In the genomic region with DNA sequence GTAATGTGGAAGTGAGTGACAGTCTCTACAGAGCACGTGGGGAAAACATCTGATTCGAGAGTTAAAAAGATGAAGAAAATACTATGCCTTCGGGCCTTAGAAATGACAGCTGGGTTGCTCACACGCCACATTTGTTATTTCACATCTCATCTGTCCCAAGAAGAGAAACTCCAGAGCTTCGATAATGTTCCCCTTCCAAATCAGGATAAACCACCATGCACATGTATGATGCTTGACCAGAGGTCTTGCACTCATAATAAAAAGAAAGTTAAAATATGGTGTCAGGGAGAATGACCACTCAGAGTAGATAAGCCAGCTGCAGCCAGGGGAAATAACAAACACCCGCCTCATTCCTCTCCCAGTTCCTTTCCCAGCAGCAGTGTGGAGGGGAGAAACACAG, we compare ENCODE assay signal across 20 cellular contexts.
A peak's percentile ranks its signal among the peaks of the same experiment; 100 is the strongest.
DNase-seq lines count a peak whose midpoint lies in the region; ATAC-seq and TF ChIP-seq lines count a peak whose summit lies in the region.
"Had no signal": no experiment of that assay in that cellular context is flagged by ENCODE, and none has a peak within 500 bp of the region (broad histone marks: within the 10 kb centered on the region; RNA-seq: fewer than 3 reads in every experiment).

No MANE protein-coding gene starts in this region.

- ATAC-seq in stimulated activated effector memory CD8-positive, alpha-beta T cell treated with anti-CD3 and anti-CD28 coated beads, Interleukin-12 subunit alpha, Interleukin-12 subunit beta, amount 100 ng/mL, for 72 hours = no peak
- ATAC-seq in GM18498 (IDR thresholded peaks at IDR 0.05; ENCODE audit: unreplicated experiment) (no peak), HG02759 (IDR thresholded peaks at IDR 0.05; ENCODE audit: unreplicated experiment) (no peak)
- ATAC-seq: esophagus mucosa, gastroesophageal sphincter, Right ventricle myocardium inferior had no signal

- H3K36me3 Mint-ChIP-seq in stimulated activated effector memory CD8-positive, alpha-beta T cell treated with anti-CD3 and anti-CD28 coated beads, Interleukin-12 subunit alpha, Interleukin-12 subunit beta, amount 100 ng/mL, for 72 hours = peaks cover 13% of the 10 kb centered on the region

- H2AFZ ChIP-seq in SU-DHL-6 (ENCODE audit: low read depth, low read length, severe bottlenecking) = no peak overlapping the region

- H3K9ac ChIP-seq in SU-DHL-6 (ENCODE audit: low read length) = no peak overlapping the region

- peaks cover 34% of the 10 kb centered on the region for H3F3A ChIP-seq in DOHH2 (ENCODE audit: control insufficient read depth, insufficient read depth)
- peaks cover 53% of the 10 kb centered on the region for H3F3A ChIP-seq in SU-DHL-6 (ENCODE audit: insufficient read depth)

- H3K27me3 ChIP-seq in DOHH2 (ENCODE audit: control insufficient read depth, low read length) (no peaks in the 10 kb centered on the region), SU-DHL-6 (ENCODE audit: low read length) (no peaks in the 10 kb centered on the region)
- H3K27me3 ChIP-seq: gastroesophageal sphincter, tibial artery had no signal

- H3K4me2 ChIP-seq in DOHH2 (ENCODE audit: low read length) (peak overlapping the region; percentile 98), SU-DHL-6 (ENCODE audit: low read depth, low read length, poor library complexity, severe bottlenecking) (peak overlapping the region; percentile 98)

- peak; percentile 38 for DNase-seq in foreskin melanocyte
- DNase-seq in stimulated activated effector memory CD8-positive, alpha-beta T cell treated with anti-CD3 and anti-CD28 coated beads, Interleukin-12 subunit alpha, Interleukin-12 subunit beta, amount 100 ng/mL, for 72 hours (ENCODE audit: low spot score in 2 of 2) = no peak
- DNase-seq in NCI-H128 (lab: John Stamatoyannopoulos, UW; ENCODE audit: unreplicated experiment) = no peak
- DNase-seq: activated CD8-positive, alpha-beta memory T cell treated with anti-CD3 and anti-CD28 coated beads, Interleukin-2, amount 50 U/mL, for 4 hours; activated effector memory CD4-positive, alpha-beta T cell treated with anti-CD3 and anti-CD28 coated beads, Interleukin-2, amount 50 U/mL, for 16 hours; COR-L47; HCEC 1CT; mammary epithelial cell; NCI-H1417; NCI-H524 treated with DMSO at 0.1 percent for 48 hours; posterior cingulate gyrus; stimulated activated naive CD4-positive, alpha-beta T cell; tibial artery had no signal

- no peaks in the 10 kb centered on the region for H3K9me2 ChIP-seq in DOHH2 (replicated peaks; ENCODE audit: control insufficient read depth, low read length)
- no peaks in the 10 kb centered on the region for H3K9me2 ChIP-seq in SU-DHL-6 (replicated peaks; ENCODE audit: insufficient read depth, low read length)

- H3K4me3 Mint-ChIP-seq in stimulated activated effector memory CD8-positive, alpha-beta T cell treated with anti-CD3 and anti-CD28 coated beads, Interleukin-12 subunit alpha, Interleukin-12 subunit beta, amount 100 ng/mL, for 72 hours = no peak overlapping the region

- no peaks in the 10 kb centered on the region for H3K9me3 ChIP-seq in DOHH2 (ENCODE audit: control insufficient read depth, insufficient read depth, low read length)
- H3K9me3 ChIP-seq in SU-DHL-6 (ENCODE audit: insufficient read depth, low read length) = no peaks in the 10 kb centered on the region
- H3K9me3 ChIP-seq: gastroesophageal sphincter, tibial artery had no signal

- no peaks in the 10 kb centered on the region for H3K9me3 Mint-ChIP-seq in stimulated activated effector memory CD8-positive, alpha-beta T cell treated with anti-CD3 and anti-CD28 coated beads, Interleukin-12 subunit alpha, Interleukin-12 subunit beta, amount 100 ng/mL, for 72 hours

- H3K27ac ChIP-seq in DOHH2 (ENCODE audit: low read depth, low read length) (no peak overlapping the region), SU-DHL-6 (ENCODE audit: low read depth, low read length) (no peak overlapping the region)
- H3K27ac ChIP-seq: gastroesophageal sphincter, tibial artery had no signal

- H3K79me2 ChIP-seq in DOHH2 (ENCODE audit: control insufficient read depth, low read length) (peaks cover 50% of the 10 kb centered on the region), SU-DHL-6 (ENCODE audit: insufficient read depth, low read length) (peaks cover 49% of the 10 kb centered on the region)

- peak overlapping the region; percentile 74; the same call in 1 of the 2 replicates for H3K4me3 ChIP-seq in DOHH2 (ENCODE audit: low read length)
- no peak overlapping the region for H3K4me3 ChIP-seq in SU-DHL-6 (ENCODE audit: insufficient read depth, low read length, poor library complexity, severe bottlenecking)
- H3K4me3 ChIP-seq: gastroesophageal sphincter, tibial artery had no signal

- H3K36me3 ChIP-seq in DOHH2 (ENCODE audit: control insufficient read depth, low read length) (peaks cover 54% of the 10 kb centered on the region), SU-DHL-6 (ENCODE audit: low read length) (0 out of 2 replicates have a peak, but pooled peaks cover 2% of the 10 kb centered on the region)

- peaks cover 52% of the 10 kb centered on the region for H3K4me1 Mint-ChIP-seq in stimulated activated effector memory CD8-positive, alpha-beta T cell treated with anti-CD3 and anti-CD28 coated beads, Interleukin-12 subunit alpha, Interleukin-12 subunit beta, amount 100 ng/mL, for 72 hours

- TF ChIP-seq CTCF in DOHH2 (IDR thresholded peaks at IDR 0.05; ENCODE audit: low read depth, low read length, poor library complexity, severe bottlenecking) (no peak), SU-DHL-6 (IDR thresholded peaks at IDR 0.05; ENCODE audit: insufficient read depth, low read length, poor library complexity, severe bottlenecking) (no peak)

- H4K20me1 ChIP-seq in DOHH2 (ENCODE audit: control insufficient read depth, insufficient read depth, low read depth, low read length) = no peaks in the 10 kb centered on the region
- H4K20me1 ChIP-seq in SU-DHL-6 (ENCODE audit: low read depth, low read length) = no peaks in the 10 kb centered on the region

- H3K27ac Mint-ChIP-seq in stimulated activated effector memory CD8-positive, alpha-beta T cell treated with anti-CD3 and anti-CD28 coated beads, Interleukin-12 subunit alpha, Interleukin-12 subunit beta, amount 100 ng/mL, for 72 hours = peak overlapping the region; percentile 4

- peaks cover 88% of the 10 kb centered on the region for H3K4me1 ChIP-seq in DOHH2 (ENCODE audit: control insufficient read depth, low read length)
